ENCODE assay signal across 8 cellular contexts in genomic region chr17:31548709-31549108, GRCh38.
DNase-seq lines count a peak whose midpoint lies in the region; FAIRE-seq and TF ChIP-seq lines count a peak whose summit lies in the region.

No MANE protein-coding gene starts in this region.

- H3K4me1 ChIP-seq in muscle layer of duodenum (ENCODE audit: control insufficient read depth in 1 of 2, insufficient read depth in 2 of 2, low read length in 2 of 2): peaks cover 0 to 8% of the 10 kb centered on the region in 2 donors

- no peaks in the 10 kb centered on the region for H3K36me3 ChIP-seq in muscle layer of duodenum (ENCODE audit: control insufficient read depth in 1 of 2, insufficient read depth in 2 of 2, low read length in 2 of 2)

- H3K9me3 ChIP-seq in AG04450 (ENCODE audit: control insufficient read depth, insufficient read depth, low read length): peaks cover 7% of the 10 kb centered on the region
- no peaks in the 10 kb centered on the region for H3K9me3 ChIP-seq in muscle layer of duodenum (ENCODE audit: control insufficient read depth in 1 of 2, low read length in 2 of 2)

- TF ChIP-seq POLR2A in H54 (IDR thresholded peaks at IDR 0.05; ENCODE audit: low read depth, low read length): no peak

- TF ChIP-seq CTCF in AG04450 (IDR thresholded peaks at IDR 0.05; ENCODE audit: low read depth, low read length): no peak

- FAIRE-seq in H54 (lab: Jason Lieb, UNC): no peak

- peak overlapping the region; percentile 90 for H3K4me3 ChIP-seq in AG04450 (ENCODE audit: low read depth, low read length)
- peak overlapping the region; percentile 62 for H3K4me3 ChIP-seq in Jurkat, Clone E6-1 (ENCODE audit: low read length)
- peak overlapping the region; percentile 69 to 94 for H3K4me3 ChIP-seq in muscle layer of duodenum (ENCODE audit: low read depth in 1 of 2, low read length in 2 of 2)

- H3K27me3 ChIP-seq in AG04450 (ENCODE audit: control insufficient read depth, insufficient read depth, low read length) (no peaks in the 10 kb centered on the region), muscle layer of duodenum (ENCODE audit: low read depth, low read length) (no peaks in the 10 kb centered on the region)

- DNase-seq in AG04450 (ENCODE audit: low read depth, low spot score) (no peak), caudate nucleus (lab: John Stamatoyannopoulos, UW) (peak in 3 of 61 donors; percentile 7 to 22 (median 9)), H54 (ENCODE audit: insufficient read length, low spot score) (no peak), NCI-H1048 (lab: John Stamatoyannopoulos, UW) (no peak)
- DNase-seq in Jurkat, Clone E6-1 (ENCODE audit: low read depth, low spot score): no peak
- DNase-seq in stimulated activated CD4-positive, alpha-beta T cell treated with anti-CD3 and anti-CD28 coated beads, Interleukin-15, amount 100 ng/mL, for 24 hours: no peak
- no peak for DNase-seq in activated CD4-positive, CD25-positive, alpha-beta regulatory T cell (lab: John Stamatoyannopoulos, UW)

- POLR2A ChIA-PET in AG04450 (lab: Yijun Ruan, JAX): interaction anchor here (0.5 kb wide), 1 partner anchor 580 kb away, joined by 6 read pairs; no protein-coding TSS in a partner anchor

- CTCF ChIA-PET in AG04450 (lab: Charles Lee): interaction anchor here (0.6 kb wide), 1 partner anchor 353 kb away, joined by 3 read pairs; the partner anchor contains the start of gene UTP6

- H3K27ac ChIP-seq in AG04450 (ENCODE audit: low read depth, low read length) (no peak overlapping the region), caudate nucleus (ENCODE audit: low read depth, low read length) (peak overlapping the region; percentile 86), muscle layer of duodenum (ENCODE audit: low read length) (peak overlapping the region; percentile 31)
